In genomic region chr6:32114853-32115252, GRCh38 we compare ENCODE assay signal across 1 cellular context.
TF ChIP-seq lines count a peak whose summit lies in the region.

No MANE protein-coding gene starts in this region.

TF ChIP-seq in H1, 55 proteins besides CTCF, POLR2A, EP300 and RAD21:
- no peak for TF ChIP-seq CHD2 (IDR thresholded peaks at IDR 0.05; ENCODE audit: low read length)
- TF ChIP-seq, protein P1, sequence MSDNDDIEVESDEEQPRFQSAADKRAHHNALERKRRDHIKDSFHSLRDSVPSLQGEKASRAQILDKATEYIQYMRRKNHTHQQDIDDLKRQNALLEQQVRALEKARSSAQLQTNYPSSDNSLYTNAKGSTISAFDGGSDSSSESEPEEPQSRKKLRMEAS (IDR thresholded peaks at IDR 0.05) = no peak
